Comparison of ENCODE assay signal across 8 cellular contexts in genomic region chr3:12840591-12841084, GRCh38. TPM values are rescaled to one million over a fixed set of nuclear protein-coding genes. Genes with fewer than 3 reads are reported as not detected.
A peak's percentile ranks its signal among the peaks of the same experiment; 100 is the strongest.
DNase-seq lines count a peak whose midpoint lies in the region; ATAC-seq, FAIRE-seq and TF ChIP-seq lines count a peak whose summit lies in the region.

No MANE protein-coding gene starts in this region.

- H2AFZ ChIP-seq in neural progenitor cell (replicated peaks) = no peak overlapping the region

- DNase-seq in MG63 = no peak
- DNase-seq in effector memory CD4-positive, alpha-beta T cell = no peak
- DNase-seq in neural progenitor cell (ENCODE audit: low spot score) = no peak
- no peak for DNase-seq in hippocampal formation (lab: John Stamatoyannopoulos, UW)
- DNase-seq in GM12892 (ENCODE audit: insufficient read length) = no peak
- DNase-seq in SK-N-DZ (ENCODE audit: low spot score) = no peak

- peak overlapping the region; percentile 97 for H3K4me3 Mint-ChIP-seq in neural progenitor cell

- H3K4me3 ChIP-seq in MG63 (peak overlapping the region; percentile 81), neural progenitor cell (peak overlapping the region; percentile 86)
- peak overlapping the region; percentile 87 for H3K4me3 ChIP-seq in effector memory CD4-positive, alpha-beta T cell (ENCODE audit: insufficient read depth, low read depth, low read length, poor library complexity, severe bottlenecking)

- TF ChIP-seq POLR2A in GM12892 (IDR thresholded peaks at IDR 0.05; ENCODE audit: low read depth, low read length) = no peak

- ATAC-seq in GM21367 (IDR thresholded peaks at IDR 0.05; ENCODE audit: unreplicated experiment) (peak; percentile 3), HG03025 (IDR thresholded peaks at IDR 0.05; ENCODE audit: low FRiP score, unreplicated experiment) (no peak)

- H3K79me2 ChIP-seq in neural progenitor cell (ENCODE audit: low read depth) = peaks cover 54% of the 10 kb centered on the region

- no peaks in the 10 kb centered on the region for H3K9me3 Mint-ChIP-seq in neural progenitor cell

- H3F3A ChIP-seq in neural progenitor cell (ENCODE audit: low read depth) = peaks cover 28% of the 10 kb centered on the region

- peaks cover 12% of the 10 kb centered on the region for H3K4me1 ChIP-seq in effector memory CD4-positive, alpha-beta T cell (ENCODE audit: control insufficient read depth, insufficient read depth, low read length, poor library complexity, severe bottlenecking)
- H3K4me1 ChIP-seq in neural progenitor cell = peaks cover 31% of the 10 kb centered on the region

- peak overlapping the region; percentile 100 for H3K27ac Mint-ChIP-seq in neural progenitor cell

- peak overlapping the region; percentile 92 for H3K27ac ChIP-seq in effector memory CD4-positive, alpha-beta T cell (ENCODE audit: insufficient read depth, low read length, poor library complexity, severe bottlenecking)
- peak overlapping the region; percentile 97 for H3K27ac ChIP-seq in neural progenitor cell

- no peak for TF ChIP-seq CTCF in neural progenitor cell (IDR thresholded peaks at IDR 0.05)

- H3K9me3 ChIP-seq in MG63 (no peaks in the 10 kb centered on the region), neural progenitor cell (ENCODE audit: low read depth) (no peaks in the 10 kb centered on the region)
- no peaks in the 10 kb centered on the region for H3K9me3 ChIP-seq in effector memory CD4-positive, alpha-beta T cell (ENCODE audit: control insufficient read depth, low read length)

- H3K36me3 Mint-ChIP-seq in neural progenitor cell = peaks cover 40% of the 10 kb centered on the region

- H3K27me3 ChIP-seq in MG63 (no peaks in the 10 kb centered on the region), neural progenitor cell (no peaks in the 10 kb centered on the region)
- H3K27me3 ChIP-seq in effector memory CD4-positive, alpha-beta T cell (replicated peaks; ENCODE audit: control insufficient read depth, insufficient read depth, low read length, poor library complexity, severe bottlenecking) = no peaks in the 10 kb centered on the region

- H4K20me1 ChIP-seq in neural progenitor cell (ENCODE audit: low read depth) = peaks cover 55% of the 10 kb centered on the region

- peak overlapping the region; percentile 91 for H3K4me2 ChIP-seq in neural progenitor cell

- H3K36me3 ChIP-seq in MG63 = peaks cover 55% of the 10 kb centered on the region
- peaks cover 44% of the 10 kb centered on the region for H3K36me3 ChIP-seq in effector memory CD4-positive, alpha-beta T cell (ENCODE audit: control insufficient read depth, insufficient read depth, low read length)
- H3K36me3 ChIP-seq in neural progenitor cell = peaks cover 23% of the 10 kb centered on the region

- H3K4me1 Mint-ChIP-seq in neural progenitor cell = peaks cover 25% of the 10 kb centered on the region

- H3K9ac ChIP-seq in neural progenitor cell = peak overlapping the region; percentile 99

- FAIRE-seq in GM12892 (lab: Jason Lieb, UNC) = no peak

- no peaks in the 10 kb centered on the region for H3K27me3 Mint-ChIP-seq in neural progenitor cell (ENCODE audit: insufficient read depth, low read depth)

RNA-seq across cellular contexts. Expression of gene RPL32, which starts 0.7 kb away (rescaled TPM):
- 1,545 and 2,409 TPM in 2 replicates for total RNA-seq in MG63 (2014; rRNA removed; shearing (Covaris generic); ENCODE audit: low replicate concordance)
- 1,028 and 2,309 TPM in 2 replicates for total RNA-seq in neural progenitor cell (ENCODE audit: low replicate concordance)
- polyA plus RNA-seq in GM12892 (2012; ENCODE audit: missing spikeins) = 5,581 TPM
- polyA plus RNA-seq in SK-N-DZ (2014; cell fraction: cytosol; rRNA removed) = 3,712 and 4,687 TPM in 2 replicates
- 1,219 and 2,794 TPM in 2 replicates for polyA plus RNA-seq in SK-N-DZ (2014; cell fraction: nucleus; rRNA removed)

RNA-seq across cellular contexts. Expression of gene CAND2, which starts 44.2 kb away (rescaled TPM):
- total RNA-seq in MG63 (2014; rRNA removed; shearing (Covaris generic); ENCODE audit: low replicate concordance) = 0.23 TPM in 1 of 2 replicates, not detected in the other
- total RNA-seq in neural progenitor cell (ENCODE audit: low replicate concordance) = 2.4 and 6.9 TPM in 2 replicates
- polyA plus RNA-seq in GM12892 (2012; ENCODE audit: missing spikeins) = not detected
- polyA plus RNA-seq in SK-N-DZ (2014; cell fraction: cytosol; rRNA removed) = 16.5 and 17.9 TPM in 2 replicates
- 21.2 and 26.5 TPM in 2 replicates for polyA plus RNA-seq in SK-N-DZ (2014; cell fraction: nucleus; rRNA removed)
